10 cellular contexts compared by ENCODE assay signal in genomic region chr2:205766765-205767359, GRCh38.
DNase-seq lines count a peak whose midpoint lies in the region; ATAC-seq, FAIRE-seq and TF ChIP-seq lines count a peak whose summit lies in the region.
"Had no signal": no experiment of that assay in that cellular context is flagged by ENCODE, and none has a peak within 500 bp of the region (broad histone marks: within the 10 kb centered on the region; RNA-seq: fewer than 3 reads in every experiment).

No MANE protein-coding gene starts in this region.

- peaks cover 45% of the 10 kb centered on the region for H3K27me3 Mint-ChIP-seq in activated T-cell treated with anti-CD3 and anti-CD28 coated beads, Interleukin-2, amount 50 U/mL, for 72 hours (ENCODE audit: low read depth)

- H3K36me3 ChIP-seq in OCI-LY3 (replicated peaks; ENCODE audit: low read depth, low read length) (no peaks in the 10 kb centered on the region), pancreas (no peaks in the 10 kb centered on the region), aorta (ENCODE audit: control insufficient read depth in 1 of 2, insufficient read depth in 2 of 2, low read length in 1 of 2) (peaks cover 0 to 12% of the 10 kb centered on the region in 2 donors)

- no peak for FAIRE-seq in pancreas (lab: Jason Lieb, UNC)
- FAIRE-seq: A204.1 had no signal

- peaks cover 19% of the 10 kb centered on the region for H3K4me1 Mint-ChIP-seq in activated T-cell treated with anti-CD3 and anti-CD28 coated beads, Interleukin-2, amount 50 U/mL, for 72 hours (ENCODE audit: low read depth)

- 11 to 13% methylated on average over 9 of the region's 9 CpGs for WGBS in pancreas, 2 donors
- WGBS in aorta, 2 donors: 14% methylated on average over 9 of the region's 9 CpGs

- H2AFZ ChIP-seq in OCI-LY3 (ENCODE audit: low read depth, low read length): no peak overlapping the region

- H4K20me1 ChIP-seq in OCI-LY3 (ENCODE audit: insufficient read depth, low read length): no peaks in the 10 kb centered on the region

- H3K4me3 ChIP-seq in OCI-LY3 (ENCODE audit: low read length): no peak overlapping the region
- H3K4me3 ChIP-seq in foreskin fibroblast (ENCODE audit: low read depth in 1 of 2, low read length in 2 of 2): no peak overlapping the region
- no peak overlapping the region for H3K4me3 ChIP-seq in pancreas
- no peak overlapping the region for H3K4me3 ChIP-seq in aorta (ENCODE audit: low read length in 2 of 2)

- no peaks in the 10 kb centered on the region for H3K36me3 Mint-ChIP-seq in activated T-cell treated with anti-CD3 and anti-CD28 coated beads, Interleukin-2, amount 50 U/mL, for 72 hours (ENCODE audit: insufficient read depth in 2 of 2)

- H3K79me2 ChIP-seq in OCI-LY3 (ENCODE audit: low read length): no peaks in the 10 kb centered on the region

- H3K9me3 Mint-ChIP-seq in activated T-cell treated with anti-CD3 and anti-CD28 coated beads, Interleukin-2, amount 50 U/mL, for 72 hours: no peaks in the 10 kb centered on the region

- intact Hi-C loops in pancreas (cut with DNase I): no loop called here
- intact Hi-C loops in aorta (cut with DNase I): loop anchor here (5.0 kb wide), 1 partner anchor 120 kb away; no protein-coding TSS in a partner anchor

- no peaks in the 10 kb centered on the region for H3K4me1 ChIP-seq in OCI-LY3 (ENCODE audit: low read length)
- H3K4me1 ChIP-seq in pancreas: peaks cover 0 to 4% (median 0%) of the 10 kb centered on the region in 3 donors
- H3K4me1 ChIP-seq in aorta (ENCODE audit: control insufficient read depth in 1 of 2, insufficient read depth in 2 of 2, low read length in 2 of 2): peaks cover 0 to 2% of the 10 kb centered on the region in 2 donors

- peak; percentile 88 for TF ChIP-seq CTCF in OCI-LY3 (IDR thresholded peaks at IDR 0.05; ENCODE audit: low read depth, low read length)
- TF ChIP-seq CTCF in foreskin fibroblast (IDR thresholded peaks at IDR 0.05; ENCODE audit: low read depth, low read length): peak; percentile 93
- peak; percentile 74 to 86 (median 84) for TF ChIP-seq CTCF in pancreas (IDR thresholded peaks at IDR 0.05)

- H3K4me2 ChIP-seq in OCI-LY3 (ENCODE audit: low read length): peak overlapping the region; percentile 20; the same call in 1 of the 2 replicates

- no peak overlapping the region for H3K27ac Mint-ChIP-seq in activated T-cell treated with anti-CD3 and anti-CD28 coated beads, Interleukin-2, amount 50 U/mL, for 72 hours

- H3K27me3 ChIP-seq in OCI-LY3 (ENCODE audit: low read depth, low read length) (peaks cover 56% of the 10 kb centered on the region), pancreas (peaks cover 0 to 19% (median 0%) of the 10 kb centered on the region in 4 donors), aorta (ENCODE audit: control insufficient read depth in 1 of 2, insufficient read depth in 2 of 2, low read length in 1 of 2) (no peaks in the 10 kb centered on the region)

- no peak overlapping the region for H3K9ac ChIP-seq in OCI-LY3 (ENCODE audit: low read length)

- H3K27ac ChIP-seq in OCI-LY3 (ENCODE audit: low read length) (no peak overlapping the region), pancreas (no peak overlapping the region), aorta (ENCODE audit: low read depth in 1 of 2, low read length in 2 of 2) (no peak overlapping the region)
- H3K27ac ChIP-seq: epithelial cell of prostate had no signal

- ATAC-seq in HG03175 (IDR thresholded peaks at IDR 0.05; ENCODE audit: unreplicated experiment) (peak; percentile 62), pancreas (peak in 3 of 4 donors; percentile 50 to 70 (median 57)), aorta (ENCODE audit: low FRiP score) (peak; percentile 63)
- no peak for ATAC-seq in activated T-cell treated with anti-CD3 and anti-CD28 coated beads, Interleukin-2, amount 50 U/mL, for 72 hours (replicated peaks in 1 of 2)

- no peak overlapping the region for H3K4me3 Mint-ChIP-seq in activated T-cell treated with anti-CD3 and anti-CD28 coated beads, Interleukin-2, amount 50 U/mL, for 72 hours

- DNase-seq in NCI-H1417 (lab: John Stamatoyannopoulos, UW) (peak; percentile 50 to 84 (median 69)), NCI-H1417 treated with DMSO at 0.1 percent for 48 hours (lab: John Stamatoyannopoulos, UW) (no peak), foreskin fibroblast (peak; percentile 45 to 81), pancreas (peak in 4 of 6 donors; percentile 27 to 67 (median 52)), aorta (peak in 1 of 2 donors; percentile 65)
- DNase-seq in activated T-cell treated with anti-CD3 and anti-CD28 coated beads, Interleukin-2, amount 50 U/mL, for 72 hours: peak; percentile 49 to 51

- H3K9me3 ChIP-seq in OCI-LY3 (ENCODE audit: insufficient read depth, low read length): no peaks in the 10 kb centered on the region
- no peaks in the 10 kb centered on the region for H3K9me3 ChIP-seq in pancreas
- no peaks in the 10 kb centered on the region for H3K9me3 ChIP-seq in aorta (ENCODE audit: control insufficient read depth, low read length)

Comparison
In these comparisons a context has a peak if more than half of its experiments do, and no peak if none do; other contexts are left out.
1. ATAC-seq: peak in HG03175 (single experiment), pancreas (3 of 4) and aorta (single experiment); none in activated T-cell treated with anti-CD3 and anti-CD28 coated beads, Interleukin-2, amount 50 U/mL, for 72 hours (0 of 2).
2. intact Hi-C loops: an anchor here in aorta (5.0 kb wide); none called in pancreas.
3. Peak in every context shown above with its lines, with median percentiles within 50 percentile points of each other: CTCF ChIP-seq.